1 cellular context compared by ENCODE assay signal in the genomic region with DNA sequence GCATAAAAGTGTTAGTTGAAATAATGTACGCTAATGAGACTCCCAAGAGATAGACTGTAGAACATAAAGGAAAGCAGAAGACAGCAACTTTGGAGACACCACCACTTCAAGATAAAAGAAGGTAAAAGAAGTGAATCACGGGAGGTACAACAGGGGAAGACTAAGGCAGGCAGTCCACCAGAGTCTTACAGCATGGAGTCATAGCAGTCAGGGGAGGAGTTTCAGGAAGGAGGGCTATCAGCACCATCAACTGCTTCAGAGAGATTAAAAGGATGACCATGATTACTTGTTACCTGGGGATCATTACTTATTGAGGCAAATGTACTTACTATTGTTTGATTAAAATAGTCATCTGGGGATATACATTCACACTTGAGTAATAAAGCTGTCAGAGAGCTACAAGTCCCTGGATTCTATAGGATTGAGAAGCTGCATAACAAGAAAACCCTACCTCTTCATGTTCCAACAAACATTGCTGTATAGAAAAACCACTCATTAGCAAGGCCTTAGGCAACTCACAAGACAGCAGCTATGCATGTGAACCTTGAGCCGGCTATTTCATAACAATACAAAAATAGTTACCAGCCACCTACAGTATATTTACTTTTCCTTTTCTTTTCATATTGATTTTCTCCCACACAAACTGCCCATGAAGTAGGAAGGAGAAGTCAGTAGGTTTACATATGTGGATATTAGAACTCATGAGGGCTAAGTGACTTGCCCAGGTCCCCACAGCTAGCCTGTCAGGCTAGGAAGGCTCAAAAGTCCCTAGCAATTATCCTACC.
TF ChIP-seq lines count a peak whose summit lies in the region.

No MANE protein-coding gene starts in this region.

TF ChIP-seq in HepG2, 621 proteins besides CTCF, POLR2A, EP300 and RAD21 (continued from another document and continues in another):
- TF ChIP-seq FOXO1 (CRISPR knock-in tag; IDR thresholded peaks at IDR 0.05): peak; percentile 18; the same call in 1 of the 2 replicates
- no peak; the same call in 1 of the 2 replicates for TF ChIP-seq ZBTB8A (CRISPR knock-in tag; IDR thresholded peaks at IDR 0.05; ENCODE audit: borderline replicate concordance, low read depth)
- TF ChIP-seq ETV5 (CRISPR knock-in tag; IDR thresholded peaks at IDR 0.05; ENCODE audit: borderline replicate concordance): peak; percentile 37; the same call in 1 of the 2 replicates
- TF ChIP-seq RFX1 (IDR thresholded peaks at IDR 0.05): no peak
- no peak for TF ChIP-seq SRSF1 (optimal IDR thresholded peaks at IDR 0.05; ENCODE audit: low read depth, low read length)
- TF ChIP-seq ZFAT (CRISPR knock-in tag; conservative IDR thresholded peaks at IDR 0.05): no peak
- TF ChIP-seq ATF1 (CRISPR knock-in tag; IDR thresholded peaks at IDR 0.05): no peak
- TF ChIP-seq KDM4B (CRISPR knock-in tag; IDR thresholded peaks at IDR 0.05): no peak
- peak; percentile 78 for TF ChIP-seq RXRB (CRISPR knock-in tag; IDR thresholded peaks at IDR 0.05; ENCODE audit: borderline replicate concordance)
- no peak for TF ChIP-seq CBX5 (CRISPR knock-in tag; IDR thresholded peaks at IDR 0.05; ENCODE audit: borderline replicate concordance)
- peak; percentile 73; the same call in 1 of the 2 replicates for TF ChIP-seq ZNF264 (CRISPR knock-in tag; IDR thresholded peaks at IDR 0.05)
- TF ChIP-seq KLF15 (CRISPR knock-in tag; IDR thresholded peaks at IDR 0.05; ENCODE audit: borderline replicate concordance): no peak
- TF ChIP-seq, protein P1, sequence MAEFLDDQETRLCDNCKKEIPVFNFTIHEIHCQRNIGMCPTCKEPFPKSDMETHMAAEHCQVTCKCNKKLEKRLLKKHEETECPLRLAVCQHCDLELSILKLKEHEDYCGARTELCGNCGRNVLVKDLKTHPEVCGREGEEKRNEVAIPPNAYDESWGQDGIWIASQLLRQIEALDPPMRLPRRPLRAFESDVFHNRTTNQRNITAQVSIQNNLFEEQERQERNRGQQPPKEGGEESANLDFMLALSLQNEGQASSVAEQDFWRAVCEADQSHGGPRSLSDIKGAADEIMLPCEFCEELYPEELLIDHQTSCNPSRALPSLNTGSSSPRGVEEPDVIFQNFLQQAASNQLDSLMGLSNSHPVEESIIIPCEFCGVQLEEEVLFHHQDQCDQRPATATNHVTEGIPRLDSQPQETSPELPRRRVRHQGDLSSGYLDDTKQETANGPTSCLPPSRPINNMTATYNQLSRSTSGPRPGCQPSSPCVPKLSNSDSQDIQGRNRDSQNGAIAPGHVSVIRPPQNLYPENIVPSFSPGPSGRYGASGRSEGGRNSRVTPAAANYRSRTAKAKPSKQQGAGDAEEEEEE (CRISPR knock-in tag; IDR thresholded peaks at IDR 0.05; ENCODE audit: borderline replicate concordance): no peak
- no peak for TF ChIP-seq ZNF484 (CRISPR knock-in tag; IDR thresholded peaks at IDR 0.05; ENCODE audit: borderline replicate concordance, low read depth)
- peak; percentile 60 for TF ChIP-seq PPARG (CRISPR knock-in tag; conservative IDR thresholded peaks at IDR 0.05)
- peak in 1 of 2 experiments; percentile 48; a peak in 1 of 4 replicates for TF ChIP-seq HMGXB4 (CRISPR knock-in tag; IDR thresholded peaks at IDR 0.05; ENCODE audit: borderline replicate concordance in 1 of 2, low read depth in 1 of 2)
- peak; percentile 76 for TF ChIP-seq ZMYM4 (CRISPR knock-in tag; IDR thresholded peaks at IDR 0.05)
- no peak for TF ChIP-seq MAF1 (CRISPR knock-in tag; IDR thresholded peaks at IDR 0.05; ENCODE audit: borderline replicate concordance)
- TF ChIP-seq ZSCAN9 (CRISPR knock-in tag; IDR thresholded peaks at IDR 0.05; ENCODE audit: borderline replicate concordance): peak; percentile 78; the same call in 1 of the 2 replicates
- TF ChIP-seq MBNL3 (CRISPR knock-in tag; conservative IDR thresholded peaks at IDR 0.05): no peak
- TF ChIP-seq ZBTB1 (CRISPR knock-in tag; IDR thresholded peaks at IDR 0.05; ENCODE audit: borderline replicate concordance): no peak
- no peak for TF ChIP-seq MEIS2 (CRISPR knock-in tag; IDR thresholded peaks at IDR 0.05)
- TF ChIP-seq ZNF777 (CRISPR knock-in tag; IDR thresholded peaks at IDR 0.05): no peak
- no peak for TF ChIP-seq ARHGAP35 (CRISPR knock-in tag; IDR thresholded peaks at IDR 0.05; ENCODE audit: borderline replicate concordance)
- peak; percentile 48 for TF ChIP-seq MED1 (CRISPR knock-in tag; IDR thresholded peaks at IDR 0.05)
- peak; percentile 49; the same call in 1 of the 2 replicates for TF ChIP-seq PATZ1 (CRISPR knock-in tag; IDR thresholded peaks at IDR 0.05)
- TF ChIP-seq ZNF543 (CRISPR knock-in tag; IDR thresholded peaks at IDR 0.05): no peak
- no peak; the same call in 1 of the 2 replicates for TF ChIP-seq ZNF460 (CRISPR knock-in tag; IDR thresholded peaks at IDR 0.05; ENCODE audit: borderline replicate concordance)
- no peak for TF ChIP-seq PAX8 (CRISPR knock-in tag; IDR thresholded peaks at IDR 0.05; ENCODE audit: borderline replicate concordance)
- TF ChIP-seq, protein P2, sequence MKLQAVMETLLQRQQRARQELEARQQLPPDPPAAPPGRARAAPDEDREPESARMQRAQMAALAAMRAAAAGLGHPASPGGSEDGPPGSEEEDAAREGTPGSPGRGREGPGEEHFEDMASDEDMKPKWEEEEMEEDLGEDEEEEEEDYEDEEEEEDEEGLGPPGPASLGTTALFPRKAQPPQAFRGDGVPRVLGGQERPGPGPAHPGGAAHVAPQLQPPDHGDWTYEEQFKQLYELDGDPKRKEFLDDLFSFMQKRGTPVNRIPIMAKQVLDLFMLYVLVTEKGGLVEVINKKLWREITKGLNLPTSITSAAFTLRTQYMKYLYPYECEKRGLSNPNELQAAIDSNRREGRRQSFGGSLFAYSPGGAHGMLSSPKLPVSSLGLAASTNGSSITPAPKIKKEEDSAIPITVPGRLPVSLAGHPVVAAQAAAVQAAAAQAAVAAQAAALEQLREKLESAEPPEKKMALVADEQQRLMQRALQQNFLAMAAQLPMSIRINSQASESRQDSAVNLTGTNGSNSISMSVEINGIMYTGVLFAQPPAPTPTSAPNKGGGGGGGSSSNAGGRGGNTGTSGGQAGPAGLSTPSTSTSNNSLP (IDR thresholded peaks at IDR 0.05; ENCODE audit: low read depth, low read length): peak; percentile 7; the same call in 1 of the 2 replicates
- TF ChIP-seq BCL6 (CRISPR knock-in tag; IDR thresholded peaks at IDR 0.05): peak; percentile 73
- no peak for TF ChIP-seq MZF1 (CRISPR knock-in tag; IDR thresholded peaks at IDR 0.05; ENCODE audit: borderline replicate concordance)
- TF ChIP-seq, protein P3, sequence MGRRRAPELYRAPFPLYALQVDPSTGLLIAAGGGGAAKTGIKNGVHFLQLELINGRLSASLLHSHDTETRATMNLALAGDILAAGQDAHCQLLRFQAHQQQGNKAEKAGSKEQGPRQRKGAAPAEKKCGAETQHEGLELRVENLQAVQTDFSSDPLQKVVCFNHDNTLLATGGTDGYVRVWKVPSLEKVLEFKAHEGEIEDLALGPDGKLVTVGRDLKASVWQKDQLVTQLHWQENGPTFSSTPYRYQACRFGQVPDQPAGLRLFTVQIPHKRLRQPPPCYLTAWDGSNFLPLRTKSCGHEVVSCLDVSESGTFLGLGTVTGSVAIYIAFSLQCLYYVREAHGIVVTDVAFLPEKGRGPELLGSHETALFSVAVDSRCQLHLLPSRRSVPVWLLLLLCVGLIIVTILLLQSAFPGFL (CRISPR knock-in tag; IDR thresholded peaks at IDR 0.05): no peak
- TF ChIP-seq TOPORS (CRISPR knock-in tag; IDR thresholded peaks at IDR 0.05): 0 out of 2 replicates have a peak, but pooled peaks have one; percentile 32
- TF ChIP-seq GATAD1 (CRISPR knock-in tag; IDR thresholded peaks at IDR 0.05): peak; percentile 33; the same call in 1 of the 2 replicates
- peak; percentile 38; the same call in 1 of the 2 replicates for TF ChIP-seq KLF6 (CRISPR knock-in tag; IDR thresholded peaks at IDR 0.05)
- no peak for TF ChIP-seq PBX2 (CRISPR knock-in tag; IDR thresholded peaks at IDR 0.05)
- peak; percentile 73 for TF ChIP-seq MIER2 (CRISPR knock-in tag; IDR thresholded peaks at IDR 0.05)
- no peak for TF ChIP-seq ZBTB7A (CRISPR knock-in tag; IDR thresholded peaks at IDR 0.05)
- TF ChIP-seq ZKSCAN1 (IDR thresholded peaks at IDR 0.05; ENCODE audit: low read length): peak; percentile 10; the same call in 1 of the 2 replicates
- TF ChIP-seq ZBTB38 (CRISPR knock-in tag; IDR thresholded peaks at IDR 0.05): no peak
- TF ChIP-seq ZSCAN30 (CRISPR knock-in tag; IDR thresholded peaks at IDR 0.05): no peak
- TF ChIP-seq CSRNP1 (CRISPR knock-in tag; IDR thresholded peaks at IDR 0.05): peak; percentile 18; the same call in 1 of the 2 replicates
- TF ChIP-seq ZBTB3 (CRISPR knock-in tag; IDR thresholded peaks at IDR 0.05; ENCODE audit: borderline replicate concordance, low read depth): no peak
- no peak for TF ChIP-seq ZMYM3 (CRISPR knock-in tag; IDR thresholded peaks at IDR 0.05)
- 0 out of 2 replicates have a peak, but pooled peaks have one; percentile 33 for TF ChIP-seq ZNF414 (CRISPR knock-in tag; IDR thresholded peaks at IDR 0.05)
- TF ChIP-seq ELF1 (CRISPR knock-in tag; IDR thresholded peaks at IDR 0.05): peak; percentile 15; the same call in 1 of the 2 replicates
- TF ChIP-seq, protein P4, sequence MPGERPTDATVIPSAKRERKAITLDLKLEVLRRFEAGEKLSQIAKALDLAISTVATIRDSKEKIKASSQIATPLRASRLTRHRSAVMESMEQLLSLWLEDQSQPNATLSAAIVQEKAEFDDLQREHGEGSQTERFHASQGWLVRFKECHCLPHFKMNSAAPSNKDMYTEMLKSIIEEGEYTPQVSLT (CRISPR knock-in tag; IDR thresholded peaks at IDR 0.05; ENCODE audit: borderline replicate concordance, low read depth): no peak
- TF ChIP-seq GLI4 (CRISPR knock-in tag; IDR thresholded peaks at IDR 0.05; ENCODE audit: borderline replicate concordance): no peak
- 0 out of 2 replicates have a peak, but pooled peaks have one; percentile 39 for TF ChIP-seq RARA (CRISPR knock-in tag; IDR thresholded peaks at IDR 0.05)
